In genomic region chr5:151173711-151174611, GRCh38 we compare ENCODE assay signal across 14 cellular contexts. TPM values are rescaled to one million over a fixed set of nuclear protein-coding genes. Genes with fewer than 3 reads are reported as not detected.
DNase-seq lines count a peak whose midpoint lies in the region; ATAC-seq and TF ChIP-seq lines count a peak whose summit lies in the region.
"Had no signal": no experiment of that assay in that cellular context is flagged by ENCODE, and none has a peak within 500 bp of the region (broad histone marks: within the 10 kb centered on the region; RNA-seq: fewer than 3 reads in every experiment).

No MANE protein-coding gene starts in this region.

- POLR2A ChIA-PET in activated CD4-positive, alpha-beta T cell treated with anti-CD3 and anti-CD28 coated beads, Interleukin-2, amount 10 ng/mL, durations not matched to agents 7 days and 5 days (lab: Charles Lee): no interaction called here

- peaks cover 14% of the 10 kb centered on the region for H3K4me1 Mint-ChIP-seq in activated CD4-positive, alpha-beta T cell treated with anti-CD3 and anti-CD28 coated beads, Interleukin-2, amount 10 ng/mL, durations not matched to agents 7 days and 5 days

- peaks cover 4% of the 10 kb centered on the region for H3K27me3 ChIP-seq in adipocyte (replicated peaks; ENCODE audit: control insufficient read depth, insufficient read depth, low read length)
- no peaks in the 10 kb centered on the region for H3K27me3 ChIP-seq in suprapubic skin

- CTCF ChIA-PET in activated CD4-positive, alpha-beta T cell treated with anti-CD3 and anti-CD28 coated beads, Interleukin-2, amount 10 ng/mL, durations not matched to agents 7 days and 5 days (lab: Charles Lee): interaction anchor here (0.6 to 0.7 kb wide), 2 partner anchors 8 to 614 kb away, joined by 3 to 5 read pairs; no protein-coding TSS in a partner anchor

- WGBS in suprapubic skin: 81% methylated on average over 11 of the region's 11 CpGs

- no peak overlapping the region for H3K27ac ChIP-seq in suprapubic skin
- H3K27ac ChIP-seq: epithelial cell of prostate had no signal

- H3K4me1 ChIP-seq in adipocyte (ENCODE audit: control insufficient read depth, insufficient read depth, low read length) (peaks cover 8% of the 10 kb centered on the region), suprapubic skin (no peaks in the 10 kb centered on the region)

- no peak overlapping the region for H3K4me3 Mint-ChIP-seq in activated CD4-positive, alpha-beta T cell treated with anti-CD3 and anti-CD28 coated beads, Interleukin-2, amount 10 ng/mL, durations not matched to agents 7 days and 5 days

- H3K36me3 Mint-ChIP-seq in activated CD4-positive, alpha-beta T cell treated with anti-CD3 and anti-CD28 coated beads, Interleukin-2, amount 10 ng/mL, durations not matched to agents 7 days and 5 days (ENCODE audit: low read depth): peaks cover 26% of the 10 kb centered on the region

- no peak for ATAC-seq in omental fat pad (ENCODE audit: low FRiP score)
- no peak for ATAC-seq in HG03432 (IDR thresholded peaks at IDR 0.05; ENCODE audit: unreplicated experiment)

- no peak for DNase-seq in activated CD4-positive, alpha-beta T cell treated with anti-CD3 and anti-CD28 coated beads, Interleukin-2, amount 10 ng/mL, durations not matched to agents 7 days and 5 days
- no peak for DNase-seq in activated CD4-positive, alpha-beta T cell treated with anti-CD3 and anti-CD28 coated beads, Interleukin-2, amount 50 U/mL, for 48 hours
- no peak for DNase-seq in adipocyte (ENCODE audit: low read depth)
- peak; percentile 46 for DNase-seq in islet precursor cell
- peak; percentile 39 to 70 for DNase-seq in suprapubic skin (ENCODE audit: low spot score in 2 of 2)
- no peak for DNase-seq in NOMO-1 (lab: John Stamatoyannopoulos, UW; ENCODE audit: unreplicated experiment in 2 of 2)
- DNase-seq in omental fat pad (ENCODE audit: low spot score): no peak
- DNase-seq: activated naive CD4-positive, alpha-beta T cell treated with Interleukin-2 at 50 U/mL for 16 hours; cortex of kidney; NCI-H1092; RPMI8226; stimulated activated CD4-positive, alpha-beta T cell treated with anti-CD3 and anti-CD28 coated beads, Interleukin-15, amount 100 ng/mL, for 24 hours had no signal

- H3K9me3 ChIP-seq in adipocyte (ENCODE audit: control insufficient read depth, low read length): no peaks in the 10 kb centered on the region
- no peaks in the 10 kb centered on the region for H3K9me3 ChIP-seq in suprapubic skin

- H3K4me3 ChIP-seq in adipocyte (ENCODE audit: low read length): peak overlapping the region; percentile 29
- no peak overlapping the region for H3K4me3 ChIP-seq in suprapubic skin

- H3K36me3 ChIP-seq in adipocyte (ENCODE audit: control insufficient read depth, insufficient read depth, low read length, severe bottlenecking): peaks cover 4% of the 10 kb centered on the region
- H3K36me3 ChIP-seq in suprapubic skin: no peaks in the 10 kb centered on the region

- TF ChIP-seq POLR2A in suprapubic skin (IDR thresholded peaks at IDR 0.05): no peak

- H3K9me3 Mint-ChIP-seq in activated CD4-positive, alpha-beta T cell treated with anti-CD3 and anti-CD28 coated beads, Interleukin-2, amount 10 ng/mL, durations not matched to agents 7 days and 5 days: no peaks in the 10 kb centered on the region

- H3K27ac Mint-ChIP-seq in activated CD4-positive, alpha-beta T cell treated with anti-CD3 and anti-CD28 coated beads, Interleukin-2, amount 10 ng/mL, durations not matched to agents 7 days and 5 days: peak overlapping the region; percentile 28

- no peaks in the 10 kb centered on the region for H3K27me3 Mint-ChIP-seq in activated CD4-positive, alpha-beta T cell treated with anti-CD3 and anti-CD28 coated beads, Interleukin-2, amount 10 ng/mL, durations not matched to agents 7 days and 5 days

- no peak for TF ChIP-seq EP300 in suprapubic skin (IDR thresholded peaks at IDR 0.05)

- no peak overlapping the region for H3K9ac ChIP-seq in adipocyte (ENCODE audit: low read length)

- TF ChIP-seq CTCF in suprapubic skin (IDR thresholded peaks at IDR 0.05) (no peak), omental fat pad (IDR thresholded peaks at IDR 0.05) (no peak)

RNA-seq across cellular contexts. Expression of gene ANXA6, which starts 16.4 kb away (rescaled TPM):
- 100 to 1,000 TPM; 494 to 508 TPM for total RNA-seq in activated CD4-positive, alpha-beta T cell treated with anti-CD3 and anti-CD28 coated beads, Interleukin-2, amount 10 ng/mL, durations not matched to agents 7 days and 5 days
- total RNA-seq in suprapubic skin: 10 to 100 TPM; 21.7 to 64.4 (median 49.5) TPM
- total RNA-seq in omental fat pad: 100 to 1,000 TPM; 216 to 505 (median 379) TPM

RNA-seq across cellular contexts. Expression of gene CCDC69, which starts 49.9 kb away (rescaled TPM):
- total RNA-seq in activated CD4-positive, alpha-beta T cell treated with anti-CD3 and anti-CD28 coated beads, Interleukin-2, amount 10 ng/mL, durations not matched to agents 7 days and 5 days: 10 to 100 TPM; 79.4 to 84.1 TPM
- total RNA-seq in suprapubic skin (10 to 100 TPM; 11.5 to 32.3 (median 26.8) TPM), omental fat pad (100 to 1,000 TPM; 118 to 287 (median 228) TPM)

Comparison
In these comparisons a context has a peak if more than half of its experiments do, and no peak if none do; other contexts are left out.
1. DNase-seq: peak in islet precursor cell (single experiment) and suprapubic skin (2 of 2); none in activated CD4-positive, alpha-beta T cell treated with anti-CD3 and anti-CD28 coated beads, Interleukin-2, amount 10 ng/mL, durations not matched to agents 7 days and 5 days (single experiment), activated CD4-positive, alpha-beta T cell treated with anti-CD3 and anti-CD28 coated beads, Interleukin-2, amount 50 U/mL, for 48 hours (0 of 2), adipocyte (single experiment), NOMO-1 (0 of 2) and omental fat pad (single experiment).